In genomic region chr5:59038169-59039002, GRCh38 we compare ENCODE assay signal across 8 cellular contexts.
DNase-seq lines count a peak whose midpoint lies in the region; ATAC-seq, FAIRE-seq and TF ChIP-seq lines count a peak whose summit lies in the region.

No MANE protein-coding gene starts in this region.

- no peaks in the 10 kb centered on the region for H3K36me3 Mint-ChIP-seq in HFFc6 (ENCODE audit: low read depth)

- H3K4me1 Mint-ChIP-seq in HFFc6 (ENCODE audit: low read depth), result peaks cover 71% of the 10 kb centered on the region
- H3K4me1 Mint-ChIP-seq in stimulated activated naive CD8-positive, alpha-beta T cell treated with anti-CD3 and anti-CD28 coated beads, Interleukin-15, amount 100 ng/mL, for 72 hours, result peaks cover 28% of the 10 kb centered on the region

- H3K36me3 ChIP-seq in BLaER1, result no peaks in the 10 kb centered on the region
- H3K36me3 ChIP-seq in iPS-18a (ENCODE audit: control insufficient read depth, low read depth, low read length), result no peaks in the 10 kb centered on the region

- ATAC-seq in stimulated activated naive CD8-positive, alpha-beta T cell treated with anti-CD3 and anti-CD28 coated beads, Interleukin-15, amount 100 ng/mL, for 72 hours, result no peak
- ATAC-seq in GM18867 (IDR thresholded peaks at IDR 0.05; ENCODE audit: unreplicated experiment), result no peak

- peak overlapping the region; percentile 94 for H3K4me2 ChIP-seq in BLaER1

- no peak for DNase-seq in HFFc6
- peak; percentile 4 for DNase-seq in activated T-helper 9 cell treated with anti-CD3 and anti-CD28 coated beads, Interleukin-2, amount 50 U/mL, for 16 hours (ENCODE audit: low read depth)
- DNase-seq in stimulated activated naive CD8-positive, alpha-beta T cell treated with anti-CD3 and anti-CD28 coated beads, Interleukin-15, amount 100 ng/mL, for 72 hours, result peak in 1 of 2 donors; percentile 46
- DNase-seq in GM13976 (ENCODE audit: low spot score), result no peak
- DNase-seq in frontal cortex (ENCODE audit: low spot score in 2 of 2), result no peak

- peaks cover 23% of the 10 kb centered on the region for H3K27me3 ChIP-seq in BLaER1
- peaks cover 49% of the 10 kb centered on the region for H3K27me3 ChIP-seq in iPS-18a (ENCODE audit: control insufficient read depth, insufficient read depth, low read length)

- H3K9me3 ChIP-seq in BLaER1 (no peaks in the 10 kb centered on the region), iPS-18a (ENCODE audit: control insufficient read depth, low read depth, low read length) (no peaks in the 10 kb centered on the region)

- H3K4me3 Mint-ChIP-seq in HFFc6, result peak overlapping the region; percentile 93
- peak overlapping the region; percentile 85 to 96 for H3K4me3 Mint-ChIP-seq in stimulated activated naive CD8-positive, alpha-beta T cell treated with anti-CD3 and anti-CD28 coated beads, Interleukin-15, amount 100 ng/mL, for 72 hours

- H3K4me1 ChIP-seq in BLaER1, result peaks cover 26% of the 10 kb centered on the region
- H3K4me1 ChIP-seq in iPS-18a (ENCODE audit: control insufficient read depth, low read depth, low read length), result peaks cover 6% of the 10 kb centered on the region

- no peaks in the 10 kb centered on the region for H3K9me3 Mint-ChIP-seq in HFFc6
- H3K9me3 Mint-ChIP-seq in stimulated activated naive CD8-positive, alpha-beta T cell treated with anti-CD3 and anti-CD28 coated beads, Interleukin-15, amount 100 ng/mL, for 72 hours, result no peaks in the 10 kb centered on the region

- H3K27ac ChIP-seq in BLaER1 (peak overlapping the region; percentile 68), iPS-18a (ENCODE audit: low read length) (no peak overlapping the region)

- peaks cover 1% of the 10 kb centered on the region; the same call in 1 of the 2 replicates for H3K27me3 Mint-ChIP-seq in HFFc6 (ENCODE audit: insufficient read depth)
- H3K27me3 Mint-ChIP-seq in stimulated activated naive CD8-positive, alpha-beta T cell treated with anti-CD3 and anti-CD28 coated beads, Interleukin-15, amount 100 ng/mL, for 72 hours, result no peaks in the 10 kb centered on the region

- no peaks in the 10 kb centered on the region for H4K20me1 ChIP-seq in BLaER1

- peak overlapping the region; percentile 83 for H3K27ac Mint-ChIP-seq in HFFc6
- peak overlapping the region; percentile 98 to 100 for H3K27ac Mint-ChIP-seq in stimulated activated naive CD8-positive, alpha-beta T cell treated with anti-CD3 and anti-CD28 coated beads, Interleukin-15, amount 100 ng/mL, for 72 hours

- peak overlapping the region; percentile 82 for H3K4me3 ChIP-seq in BLaER1
- H3K4me3 ChIP-seq in iPS-18a (ENCODE audit: low read length), result peak overlapping the region; percentile 58

- in situ Hi-C loops in GM13976 (cut with MboI; ENCODE audit: low sequenced_read_pairs, unreplicated experiment), result no loop called here

- TF ChIP-seq CTCF in HFFc6 (IDR thresholded peaks at IDR 0.05), result no peak
- TF ChIP-seq CTCF in GM13976 (IDR thresholded peaks at IDR 0.05; ENCODE audit: borderline replicate concordance, control extremely low read depth, extremely low read depth, insufficient read depth, missing control alignments), result no peak

- FAIRE-seq in frontal cortex (lab: Jason Lieb, UNC), result no peak

- peak overlapping the region; percentile 81 for H3K9ac ChIP-seq in BLaER1
- H3K9ac ChIP-seq in iPS-18a (ENCODE audit: low read length), result peak overlapping the region; percentile 3
